8 cellular contexts compared by ENCODE assay signal in genomic region chr19:4052114-4052992, GRCh38. TPM values are rescaled to one million over a fixed set of nuclear protein-coding genes. Genes with fewer than 3 reads are reported as not detected.
DNase-seq lines count a peak whose midpoint lies in the region; ATAC-seq and TF ChIP-seq lines count a peak whose summit lies in the region.

No MANE protein-coding gene starts in this region.

- peaks cover 89% of the 10 kb centered on the region for H3K79me2 ChIP-seq in hepatocyte

- H3K4me2 ChIP-seq in hepatocyte, result peak overlapping the region; percentile 67

- H4K20me1 ChIP-seq in hepatocyte (ENCODE audit: insufficient read depth, poor library complexity, severe bottlenecking), result peaks cover 78% of the 10 kb centered on the region

- WGBS in hepatocyte (ENCODE audit: low lambda C conversion rate, missing lambda C conversion rate), result 75% methylated on average over 15 of the region's 27 CpGs
- WGBS in spleen, 5 donors, result 46 to 71% (median 48%) methylated on average over 16 to 27 of the region's 27 CpGs

- DNase-seq in HFFc6 (peak; percentile 41), hepatocyte (ENCODE audit: low spot score) (peak; percentile 87), spleen (no peak), NCI-H345 (lab: John Stamatoyannopoulos, UW) (no peak), DMS79 treated with DMSO at 0.1 percent for 48 hours (lab: John Stamatoyannopoulos, UW) (no peak), A673 (ENCODE audit: low spot score) (no peak)
- no peak for DNase-seq in effector CD4-positive, alpha-beta T cell

- H3K36me3 Mint-ChIP-seq in HFFc6 (ENCODE audit: low read depth), result peaks cover 37% of the 10 kb centered on the region
- H3K36me3 Mint-ChIP-seq in activated T-helper 17 cell treated with anti-CD3 and anti-CD28 coated beads, Interleukin-2, amount 50 U/mL, for 72 hours (ENCODE audit: low read depth), result peaks cover 89% of the 10 kb centered on the region

- intact Hi-C loops in spleen (cut with DNase I; ENCODE audit: low total_unique reads) (no loop called here), A673 (cut with micrococcal nuclease; ENCODE audit: unreplicated experiment) (no loop called here)

- H3K9me2 ChIP-seq in hepatocyte (replicated peaks; ENCODE audit: insufficient read depth), result no peaks in the 10 kb centered on the region

- ATAC-seq in activated T-helper 17 cell treated with anti-CD3 and anti-CD28 coated beads, Interleukin-2, amount 50 U/mL, for 72 hours (replicated peaks), result peak; percentile 46

- peaks cover 9% of the 10 kb centered on the region for H3K27me3 Mint-ChIP-seq in HFFc6 (ENCODE audit: insufficient read depth)
- H3K27me3 Mint-ChIP-seq in activated T-helper 17 cell treated with anti-CD3 and anti-CD28 coated beads, Interleukin-2, amount 50 U/mL, for 72 hours, result no peaks in the 10 kb centered on the region

- H3K27ac ChIP-seq in hepatocyte (peak overlapping the region; percentile 97), spleen (peak overlapping the region in 7 of 8 donors; percentile 42 to 82 (median 62)), A673 (ENCODE audit: low read depth, low read length, poor library complexity, severe bottlenecking) (no peak overlapping the region)

- H3K9me3 ChIP-seq in hepatocyte (ENCODE audit: low read depth) (no peaks in the 10 kb centered on the region), spleen (no peaks in the 10 kb centered on the region), A673 (ENCODE audit: low read depth, low read length, poor library complexity, severe bottlenecking) (no peaks in the 10 kb centered on the region)

- H3K9me3 Mint-ChIP-seq in HFFc6, result peaks cover 6% of the 10 kb centered on the region
- no peaks in the 10 kb centered on the region for H3K9me3 Mint-ChIP-seq in activated T-helper 17 cell treated with anti-CD3 and anti-CD28 coated beads, Interleukin-2, amount 50 U/mL, for 72 hours

- H3K4me1 ChIP-seq in hepatocyte (ENCODE audit: insufficient read depth), result peaks cover 21% of the 10 kb centered on the region
- peaks cover 21 to 82% (median 56%) of the 10 kb centered on the region in 6 donors for H3K4me1 ChIP-seq in spleen
- H3K4me1 ChIP-seq in A673 (ENCODE audit: insufficient read depth, low read length, poor library complexity, severe bottlenecking), result no peaks in the 10 kb centered on the region

- BruUV-seq in A673 (replicated peaks; lab: Mats Ljungman, UMichigan), result no TSS peak

- no peak overlapping the region for H3K4me3 ChIP-seq in hepatocyte
- H3K4me3 ChIP-seq in spleen, result peak overlapping the region in 1 of 8 donors; percentile 38
- H3K4me3 ChIP-seq in A673 (ENCODE audit: low read depth, low read length, poor library complexity, severe bottlenecking), result no peak overlapping the region

- no peaks in the 10 kb centered on the region for H3K36me3 ChIP-seq in hepatocyte (replicated peaks; ENCODE audit: insufficient read depth, low read depth)
- peaks cover 6 to 100% (median 71%) of the 10 kb centered on the region in 6 donors for H3K36me3 ChIP-seq in spleen
- H3K36me3 ChIP-seq in A673 (ENCODE audit: insufficient read depth, low read length, poor library complexity, severe bottlenecking), result peaks cover 37% of the 10 kb centered on the region

- TF ChIP-seq CTCF in HFFc6 (IDR thresholded peaks at IDR 0.05) (no peak), hepatocyte (IDR thresholded peaks at IDR 0.05; ENCODE audit: poor library complexity) (no peak), spleen (IDR thresholded peaks at IDR 0.05 in 8 of 11, conservative IDR thresholded peaks at IDR 0.05 in 3 of 11) (no peak), A673 (conservative IDR thresholded peaks at IDR 0.05; ENCODE audit: low read depth, low read length) (no peak)

- H3K27ac Mint-ChIP-seq in HFFc6, result peak overlapping the region; percentile 91
- H3K27ac Mint-ChIP-seq in activated T-helper 17 cell treated with anti-CD3 and anti-CD28 coated beads, Interleukin-2, amount 50 U/mL, for 72 hours, result peak overlapping the region; percentile 43

- no peak overlapping the region for H2AFZ ChIP-seq in hepatocyte

- CTCF ChIA-PET in A673 (lab: Charles Lee), result no interaction called here

- H3K4me1 Mint-ChIP-seq in HFFc6 (ENCODE audit: low read depth), result peaks cover 40% of the 10 kb centered on the region
- peaks cover 28% of the 10 kb centered on the region for H3K4me1 Mint-ChIP-seq in activated T-helper 17 cell treated with anti-CD3 and anti-CD28 coated beads, Interleukin-2, amount 50 U/mL, for 72 hours

- POLR2A ChIA-PET in A673 (lab: Charles Lee; ENCODE audit: low non-redundant PET), result no interaction called here

- peak overlapping the region; percentile 75 for H3K4me3 Mint-ChIP-seq in HFFc6
- peak overlapping the region; percentile 52 for H3K4me3 Mint-ChIP-seq in activated T-helper 17 cell treated with anti-CD3 and anti-CD28 coated beads, Interleukin-2, amount 50 U/mL, for 72 hours

- H3K27me3 ChIP-seq in hepatocyte, result no peaks in the 10 kb centered on the region
- H3K27me3 ChIP-seq in spleen (replicated peaks in 1 of 7), result no peaks in the 10 kb centered on the region
- H3K27me3 ChIP-seq in A673 (replicated peaks; ENCODE audit: insufficient read depth, low read depth, low read length, poor library complexity), result no peaks in the 10 kb centered on the region

- TF ChIP-seq POLR2A in spleen (IDR thresholded peaks at IDR 0.05), result no peak

RNA-seq across cellular contexts. Expression of gene ZBTB7A, which starts 14.3 kb away (rescaled TPM):
- 10 to 100 TPM; 40.8 to 47.6 (median 43.6) TPM for total RNA-seq in HFFc6 (2021; fragmentation: NEBNext Ultra II Directional; extraction: Animal tissue kit (Norgen Biotek cat#: 25700))
- 10 to 100 TPM; 38.5 to 41.3 TPM for total RNA-seq in activated T-helper 17 cell treated with anti-CD3 and anti-CD28 coated beads, Interleukin-2, amount 50 U/mL, for 72 hours
- total RNA-seq in hepatocyte (19.2 and 23.3 TPM in 2 replicates), spleen (10 to 100 TPM; 43.0 to 68.1 (median 53.7) TPM), A673 (2021) (25.1 and 25.9 TPM in 2 replicates)
- polyA plus RNA-seq in hepatocyte (46.1 and 46.2 TPM in 2 replicates), spleen (10 to 100 TPM in 1 of 3 donors, 1 to 10 TPM in 2; 4.0 to 15.2 (median 4.2) TPM)

RNA-seq across cellular contexts. Expression of gene PIAS4, which starts 44.8 kb away (rescaled TPM):
- 10 to 100 TPM; 20.0 to 26.0 (median 23.3) TPM for total RNA-seq in HFFc6 (2021; fragmentation: NEBNext Ultra II Directional; extraction: Animal tissue kit (Norgen Biotek cat#: 25700))
- 10 to 100 TPM; 32.8 to 39.1 TPM for total RNA-seq in activated T-helper 17 cell treated with anti-CD3 and anti-CD28 coated beads, Interleukin-2, amount 50 U/mL, for 72 hours
- total RNA-seq in hepatocyte, result 16.7 and 18.1 TPM in 2 replicates
- 8.3 and 15.0 TPM in 2 replicates for polyA plus RNA-seq in hepatocyte
- total RNA-seq in spleen, result 10 to 100 TPM; 16.4 to 30.5 (median 29.0) TPM
- polyA plus RNA-seq in spleen, result 10 to 100 TPM in 1 of 3 donors, 1 to 10 TPM in 2; 6.2 to 13.9 (median 6.4) TPM
- total RNA-seq in A673 (2021), result 48.1 and 59.1 TPM in 2 replicates

Comparison
In these comparisons a context has a peak if more than half of its experiments do, and no peak if none do; other contexts are left out.
1. DNase-seq: peak in HFFc6 (single experiment) and hepatocyte (single experiment); none in spleen (single experiment), NCI-H345 (single experiment), DMS79 treated with DMSO at 0.1 percent for 48 hours (single experiment), effector CD4-positive, alpha-beta T cell (single experiment) and A673 (single experiment).